ENCODE assay signal across 1 cellular context in genomic region chr16:89560413-89561194, GRCh38.
TF ChIP-seq lines count a peak whose summit lies in the region.

RPL13 (plus strand) TSS chr16:89560682; CDS start chr16:89560960, 278 bp downstream.

TF ChIP-seq in WTC11, 78 proteins besides CTCF, POLR2A, EP300 and RAD21 (continued from another document and continues in another):
- TF ChIP-seq ATF2 (CRISPR knock-in tag; IDR thresholded peaks at IDR 0.05; ENCODE audit: borderline replicate concordance, low read depth): no peak
- peak; percentile 1 for TF ChIP-seq MYBL2 (CRISPR knock-in tag; IDR thresholded peaks at IDR 0.05)
- peak; percentile 46 for TF ChIP-seq IRF1 (CRISPR knock-in tag; IDR thresholded peaks at IDR 0.05)
- peak; percentile 83; the same call in 1 of the 2 replicates for TF ChIP-seq EMX1 (CRISPR knock-in tag; IDR thresholded peaks at IDR 0.05)
- TF ChIP-seq RELA (CRISPR knock-in tag; IDR thresholded peaks at IDR 0.05; ENCODE audit: borderline replicate concordance): 0 out of 2 replicates have a peak, but pooled peaks have one; percentile 3
- no peak for TF ChIP-seq AR (CRISPR knock-in tag; IDR thresholded peaks at IDR 0.05)
- TF ChIP-seq KAT7 (CRISPR knock-in tag; IDR thresholded peaks at IDR 0.05; ENCODE audit: borderline replicate concordance): peak; percentile 52; the same call in 1 of the 2 replicates
- no peak for TF ChIP-seq ZNF121 (CRISPR knock-in tag; IDR thresholded peaks at IDR 0.05)
- no peak for TF ChIP-seq GTF2I (CRISPR knock-in tag; conservative IDR thresholded peaks at IDR 0.05)
- TF ChIP-seq TCF7 (CRISPR knock-in tag; IDR thresholded peaks at IDR 0.05; ENCODE audit: low read depth): no peak; the same call in 1 of the 2 replicates
- 0 out of 2 replicates have a peak, but pooled peaks have one; percentile 10 for TF ChIP-seq NFATC4 (CRISPR knock-in tag; IDR thresholded peaks at IDR 0.05)
- TF ChIP-seq USF2 (CRISPR knock-in tag; IDR thresholded peaks at IDR 0.05): no peak; the same call in 1 of the 2 replicates
- 0 out of 2 replicates have a peak, but pooled peaks have one; percentile 54 for TF ChIP-seq TP53 (CRISPR knock-in tag; IDR thresholded peaks at IDR 0.05)
- TF ChIP-seq, protein P1, sequence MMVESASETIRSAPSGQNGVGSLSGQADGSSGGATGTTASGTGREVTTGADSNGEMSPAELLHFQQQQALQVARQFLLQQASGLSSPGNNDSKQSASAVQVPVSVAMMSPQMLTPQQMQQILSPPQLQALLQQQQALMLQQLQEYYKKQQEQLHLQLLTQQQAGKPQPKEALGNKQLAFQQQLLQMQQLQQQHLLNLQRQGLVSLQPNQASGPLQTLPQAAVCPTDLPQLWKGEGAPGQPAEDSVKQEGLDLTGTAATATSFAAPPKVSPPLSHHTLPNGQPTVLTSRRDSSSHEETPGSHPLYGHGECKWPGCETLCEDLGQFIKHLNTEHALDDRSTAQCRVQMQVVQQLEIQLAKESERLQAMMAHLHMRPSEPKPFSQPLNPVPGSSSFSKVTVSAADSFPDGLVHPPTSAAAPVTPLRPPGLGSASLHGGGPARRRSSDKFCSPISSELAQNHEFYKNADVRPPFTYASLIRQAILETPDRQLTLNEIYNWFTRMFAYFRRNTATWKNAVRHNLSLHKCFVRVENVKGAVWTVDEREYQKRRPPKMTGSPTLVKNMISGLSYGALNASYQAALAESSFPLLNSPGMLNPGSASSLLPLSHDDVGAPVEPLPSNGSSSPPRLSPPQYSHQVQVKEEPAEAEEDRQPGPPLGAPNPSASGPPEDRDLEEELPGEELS (CRISPR knock-in tag; IDR thresholded peaks at IDR 0.05): peak; percentile 90; the same call in 1 of the 2 replicates
- TF ChIP-seq, protein P2, sequence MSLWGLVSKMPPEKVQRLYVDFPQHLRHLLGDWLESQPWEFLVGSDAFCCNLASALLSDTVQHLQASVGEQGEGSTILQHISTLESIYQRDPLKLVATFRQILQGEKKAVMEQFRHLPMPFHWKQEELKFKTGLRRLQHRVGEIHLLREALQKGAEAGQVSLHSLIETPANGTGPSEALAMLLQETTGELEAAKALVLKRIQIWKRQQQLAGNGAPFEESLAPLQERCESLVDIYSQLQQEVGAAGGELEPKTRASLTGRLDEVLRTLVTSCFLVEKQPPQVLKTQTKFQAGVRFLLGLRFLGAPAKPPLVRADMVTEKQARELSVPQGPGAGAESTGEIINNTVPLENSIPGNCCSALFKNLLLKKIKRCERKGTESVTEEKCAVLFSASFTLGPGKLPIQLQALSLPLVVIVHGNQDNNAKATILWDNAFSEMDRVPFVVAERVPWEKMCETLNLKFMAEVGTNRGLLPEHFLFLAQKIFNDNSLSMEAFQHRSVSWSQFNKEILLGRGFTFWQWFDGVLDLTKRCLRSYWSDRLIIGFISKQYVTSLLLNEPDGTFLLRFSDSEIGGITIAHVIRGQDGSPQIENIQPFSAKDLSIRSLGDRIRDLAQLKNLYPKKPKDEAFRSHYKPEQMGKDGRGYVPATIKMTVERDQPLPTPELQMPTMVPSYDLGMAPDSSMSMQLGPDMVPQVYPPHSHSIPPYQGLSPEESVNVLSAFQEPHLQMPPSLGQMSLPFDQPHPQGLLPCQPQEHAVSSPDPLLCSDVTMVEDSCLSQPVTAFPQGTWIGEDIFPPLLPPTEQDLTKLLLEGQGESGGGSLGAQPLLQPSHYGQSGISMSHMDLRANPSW (CRISPR knock-in tag; conservative IDR thresholded peaks at IDR 0.05; ENCODE audit: low read depth): no peak
- TF ChIP-seq E2F1 (CRISPR knock-in tag; IDR thresholded peaks at IDR 0.05): peak; percentile 87
- peak; percentile 27; the same call in 1 of the 2 replicates for TF ChIP-seq NR2C2 (CRISPR knock-in tag; IDR thresholded peaks at IDR 0.05)
- no peak for TF ChIP-seq IRF2 (CRISPR knock-in tag; IDR thresholded peaks at IDR 0.05; ENCODE audit: borderline replicate concordance, low read depth)
- TF ChIP-seq, protein P3, sequence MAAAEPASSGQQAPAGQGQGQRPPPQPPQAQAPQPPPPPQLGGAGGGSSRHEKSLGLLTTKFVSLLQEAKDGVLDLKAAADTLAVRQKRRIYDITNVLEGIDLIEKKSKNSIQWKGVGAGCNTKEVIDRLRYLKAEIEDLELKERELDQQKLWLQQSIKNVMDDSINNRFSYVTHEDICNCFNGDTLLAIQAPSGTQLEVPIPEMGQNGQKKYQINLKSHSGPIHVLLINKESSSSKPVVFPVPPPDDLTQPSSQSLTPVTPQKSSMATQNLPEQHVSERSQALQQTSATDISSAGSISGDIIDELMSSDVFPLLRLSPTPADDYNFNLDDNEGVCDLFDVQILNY (CRISPR knock-in tag; IDR thresholded peaks at IDR 0.05): peak; percentile 71; the same call in 1 of the 2 replicates
- no peak for TF ChIP-seq FOXJ3 (CRISPR knock-in tag; IDR thresholded peaks at IDR 0.05; ENCODE audit: borderline replicate concordance)
- no peak for TF ChIP-seq PRRX2 (CRISPR knock-in tag; IDR thresholded peaks at IDR 0.05)
- no peak; the same call in 1 of the 2 replicates for TF ChIP-seq JUN (CRISPR knock-in tag; IDR thresholded peaks at IDR 0.05)
- peak; percentile 63; the same call in 1 of the 2 replicates for TF ChIP-seq ZMAT4 (CRISPR knock-in tag; IDR thresholded peaks at IDR 0.05)
- TF ChIP-seq ATF1 (CRISPR knock-in tag; IDR thresholded peaks at IDR 0.05): no peak
- TF ChIP-seq AFF4 (CRISPR knock-in tag; IDR thresholded peaks at IDR 0.05; ENCODE audit: borderline replicate concordance): no peak
- no peak for TF ChIP-seq GRHL2 (CRISPR knock-in tag; IDR thresholded peaks at IDR 0.05; ENCODE audit: insufficient replicate concordance, severe bottlenecking)
- TF ChIP-seq, protein P4, sequence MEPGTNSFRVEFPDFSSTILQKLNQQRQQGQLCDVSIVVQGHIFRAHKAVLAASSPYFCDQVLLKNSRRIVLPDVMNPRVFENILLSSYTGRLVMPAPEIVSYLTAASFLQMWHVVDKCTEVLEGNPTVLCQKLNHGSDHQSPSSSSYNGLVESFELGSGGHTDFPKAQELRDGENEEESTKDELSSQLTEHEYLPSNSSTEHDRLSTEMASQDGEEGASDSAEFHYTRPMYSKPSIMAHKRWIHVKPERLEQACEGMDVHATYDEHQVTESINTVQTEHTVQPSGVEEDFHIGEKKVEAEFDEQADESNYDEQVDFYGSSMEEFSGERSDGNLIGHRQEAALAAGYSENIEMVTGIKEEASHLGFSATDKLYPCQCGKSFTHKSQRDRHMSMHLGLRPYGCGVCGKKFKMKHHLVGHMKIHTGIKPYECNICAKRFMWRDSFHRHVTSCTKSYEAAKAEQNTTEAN (CRISPR knock-in tag; IDR thresholded peaks at IDR 0.05): peak; percentile 15; the same call in 1 of the 2 replicates
- no peak for TF ChIP-seq ELF4 (CRISPR knock-in tag; IDR thresholded peaks at IDR 0.05; ENCODE audit: low read depth)
- TF ChIP-seq ZBTB21 (CRISPR knock-in tag; IDR thresholded peaks at IDR 0.05; ENCODE audit: borderline replicate concordance): no peak
- peak; percentile 74 for TF ChIP-seq ETV6 (CRISPR knock-in tag; IDR thresholded peaks at IDR 0.05)
- TF ChIP-seq, protein P5, sequence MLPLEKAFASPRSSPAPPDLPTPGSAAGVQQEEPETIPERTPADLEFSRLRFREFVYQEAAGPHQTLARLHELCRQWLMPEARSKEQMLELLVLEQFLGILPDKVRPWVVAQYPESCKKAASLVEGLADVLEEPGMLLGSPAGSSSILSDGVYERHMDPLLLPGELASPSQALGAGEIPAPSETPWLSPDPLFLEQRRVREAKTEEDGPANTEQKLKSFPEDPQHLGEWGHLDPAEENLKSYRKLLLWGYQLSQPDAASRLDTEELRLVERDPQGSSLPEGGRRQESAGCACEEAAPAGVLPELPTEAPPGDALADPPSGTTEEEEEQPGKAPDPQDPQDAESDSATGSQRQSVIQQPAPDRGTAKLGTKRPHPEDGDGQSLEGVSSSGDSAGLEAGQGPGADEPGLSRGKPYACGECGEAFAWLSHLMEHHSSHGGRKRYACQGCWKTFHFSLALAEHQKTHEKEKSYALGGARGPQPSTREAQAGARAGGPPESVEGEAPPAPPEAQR (CRISPR knock-in tag; IDR thresholded peaks at IDR 0.05): no peak
- TF ChIP-seq HMGA2 (CRISPR knock-in tag; IDR thresholded peaks at IDR 0.05): no peak
- TF ChIP-seq, protein P6, sequence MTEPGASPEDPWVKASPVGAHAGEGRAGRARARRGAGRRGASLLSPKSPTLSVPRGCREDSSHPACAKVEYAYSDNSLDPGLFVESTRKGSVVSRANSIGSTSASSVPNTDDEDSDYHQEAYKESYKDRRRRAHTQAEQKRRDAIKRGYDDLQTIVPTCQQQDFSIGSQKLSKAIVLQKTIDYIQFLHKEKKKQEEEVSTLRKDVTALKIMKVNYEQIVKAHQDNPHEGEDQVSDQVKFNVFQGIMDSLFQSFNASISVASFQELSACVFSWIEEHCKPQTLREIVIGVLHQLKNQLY (CRISPR knock-in tag; IDR thresholded peaks at IDR 0.05): no peak
- TF ChIP-seq SMAD3 (CRISPR knock-in tag; IDR thresholded peaks at IDR 0.05; ENCODE audit: borderline replicate concordance): peak; percentile 30; the same call in 1 of the 2 replicates
- peak; percentile 70; the same call in 1 of the 2 replicates for TF ChIP-seq CREB1 (CRISPR knock-in tag; IDR thresholded peaks at IDR 0.05)
- no peak for TF ChIP-seq NR1H2 (CRISPR knock-in tag; IDR thresholded peaks at IDR 0.05)
